ENCODE assay signal across 8 cellular contexts in genomic region chr10:120336910-120337540, GRCh38.
DNase-seq lines count a peak whose midpoint lies in the region; ATAC-seq and TF ChIP-seq lines count a peak whose summit lies in the region.

No MANE protein-coding gene starts in this region.

- POLR2A ChIA-PET in RWPE1 (lab: Yijun Ruan, JAX; ENCODE audit: low non-redundant PET) = no interaction called here

- CTCF ChIA-PET in RWPE1 (lab: Yijun Ruan, JAX) = interaction anchor here (0.5 to 1.7 kb wide), 11 partner anchors 9 to 404 kb away, joined by 3 to 7 read pairs (median 4); no protein-coding TSS in a partner anchor

- DNase-seq in GM03348 (ENCODE audit: low spot score) = peak; percentile 16
- peak; percentile 20 for DNase-seq in RWPE1 (ENCODE audit: low spot score)
- peak; percentile 12 for DNase-seq in activated gamma-delta T cell treated with anti-CD3 and anti-CD28 coated beads, Interleukin-2, amount 50 U/mL, for 16 hours (ENCODE audit: low read depth)
- DNase-seq in hepatic stellate cell (ENCODE audit: low spot score) = peak; percentile 4
- DNase-seq in stimulated activated CD4-positive, alpha-beta T cell treated with anti-CD3 and anti-CD28 coated beads, Interleukin-15, amount 100 ng/mL, for 1 hour (ENCODE audit: low read depth in 1 of 2, low spot score in 1 of 2) = peak; percentile 10 to 35
- DNase-seq in NCI-H2029 treated with DMSO at 0.1 percent for 48 hours (lab: John Stamatoyannopoulos, UW) = no peak

- H3K27ac ChIP-seq in RWPE1 = no peak overlapping the region

- TF ChIP-seq CTCF in RWPE1 (conservative IDR thresholded peaks at IDR 0.05; ENCODE audit: low read depth) = peak; percentile 75

- ATAC-seq in HG02981 (IDR thresholded peaks at IDR 0.05; ENCODE audit: unreplicated experiment) (peak; percentile 50), GM21576 (IDR thresholded peaks at IDR 0.05; ENCODE audit: unreplicated experiment) (no peak)
